In the genomic region with DNA sequence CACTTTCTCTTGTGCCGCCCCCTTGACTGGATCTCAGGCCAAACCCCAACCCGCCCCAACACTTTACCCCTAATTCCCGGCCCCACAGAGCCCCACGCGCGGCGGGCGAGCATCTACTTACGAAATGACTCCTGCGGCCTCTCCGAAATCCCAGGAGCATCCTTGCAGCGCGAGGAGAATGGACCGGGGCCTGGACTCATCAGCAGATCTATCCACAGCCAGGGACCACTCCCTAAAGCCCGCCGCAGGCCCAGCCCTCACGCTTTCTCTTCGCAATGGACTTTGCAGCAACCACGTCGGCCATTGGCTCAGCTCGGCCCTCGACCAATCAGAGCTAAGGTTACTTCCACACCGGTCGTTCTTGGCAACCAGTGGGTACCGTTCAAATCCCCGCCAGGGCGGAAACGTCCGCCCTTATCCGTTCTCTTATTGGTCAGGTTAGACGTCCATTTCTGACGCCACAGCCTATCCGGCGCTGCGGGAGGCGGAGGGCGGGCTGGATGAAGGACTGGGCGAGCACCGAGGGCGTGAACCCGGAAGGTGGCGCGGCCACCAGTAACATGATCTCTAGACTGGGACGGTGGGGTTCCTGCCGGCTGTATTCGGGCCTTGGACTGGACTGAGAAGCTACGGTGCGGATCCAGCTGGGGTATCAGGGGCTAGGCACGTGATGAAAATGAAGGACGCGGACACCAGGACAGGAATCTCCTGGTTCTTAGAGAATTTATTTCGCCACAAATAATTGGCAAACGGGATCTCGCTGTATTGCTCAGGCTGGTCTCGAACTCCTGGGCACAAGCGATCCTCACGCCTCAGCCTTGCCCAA, we compare ENCODE assay signal across 1 cellular context.
TF ChIP-seq lines count a peak whose summit lies in the region.

A gene (minus strand): TSS at position 244 of the 826 bp plus-strand sequence. CDS start 84 bp downstream, at position 160.
A gene with protein sequence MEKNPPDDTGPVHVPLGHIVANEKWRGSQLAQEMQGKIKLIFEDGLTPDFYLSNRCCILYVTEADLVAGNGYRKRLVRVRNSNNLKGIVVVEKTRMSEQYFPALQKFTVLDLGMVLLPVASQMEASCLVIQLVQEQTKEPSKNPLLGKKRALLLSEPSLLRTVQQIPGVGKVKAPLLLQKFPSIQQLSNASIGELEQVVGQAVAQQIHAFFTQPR (plus strand): TSS at position 528 of the 826 bp plus-strand sequence. CDS start 955 bp downstream, outside the sequence.

TF ChIP-seq in A549, 52 proteins besides CTCF, POLR2A, EP300 and RAD21 (continued from another document):
- TF ChIP-seq, protein P1, sequence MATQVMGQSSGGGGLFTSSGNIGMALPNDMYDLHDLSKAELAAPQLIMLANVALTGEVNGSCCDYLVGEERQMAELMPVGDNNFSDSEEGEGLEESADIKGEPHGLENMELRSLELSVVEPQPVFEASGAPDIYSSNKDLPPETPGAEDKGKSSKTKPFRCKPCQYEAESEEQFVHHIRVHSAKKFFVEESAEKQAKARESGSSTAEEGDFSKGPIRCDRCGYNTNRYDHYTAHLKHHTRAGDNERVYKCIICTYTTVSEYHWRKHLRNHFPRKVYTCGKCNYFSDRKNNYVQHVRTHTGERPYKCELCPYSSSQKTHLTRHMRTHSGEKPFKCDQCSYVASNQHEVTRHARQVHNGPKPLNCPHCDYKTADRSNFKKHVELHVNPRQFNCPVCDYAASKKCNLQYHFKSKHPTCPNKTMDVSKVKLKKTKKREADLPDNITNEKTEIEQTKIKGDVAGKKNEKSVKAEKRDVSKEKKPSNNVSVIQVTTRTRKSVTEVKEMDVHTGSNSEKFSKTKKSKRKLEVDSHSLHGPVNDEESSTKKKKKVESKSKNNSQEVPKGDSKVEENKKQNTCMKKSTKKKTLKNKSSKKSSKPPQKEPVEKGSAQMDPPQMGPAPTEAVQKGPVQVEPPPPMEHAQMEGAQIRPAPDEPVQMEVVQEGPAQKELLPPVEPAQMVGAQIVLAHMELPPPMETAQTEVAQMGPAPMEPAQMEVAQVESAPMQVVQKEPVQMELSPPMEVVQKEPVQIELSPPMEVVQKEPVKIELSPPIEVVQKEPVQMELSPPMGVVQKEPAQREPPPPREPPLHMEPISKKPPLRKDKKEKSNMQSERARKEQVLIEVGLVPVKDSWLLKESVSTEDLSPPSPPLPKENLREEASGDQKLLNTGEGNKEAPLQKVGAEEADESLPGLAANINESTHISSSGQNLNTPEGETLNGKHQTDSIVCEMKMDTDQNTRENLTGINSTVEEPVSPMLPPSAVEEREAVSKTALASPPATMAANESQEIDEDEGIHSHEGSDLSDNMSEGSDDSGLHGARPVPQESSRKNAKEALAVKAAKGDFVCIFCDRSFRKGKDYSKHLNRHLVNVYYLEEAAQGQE (IDR thresholded peaks at IDR 0.05) = no peak; the same call in 1 of the 2 replicates
- peak; percentile 94 for TF ChIP-seq PHF8 (IDR thresholded peaks at IDR 0.05; ENCODE audit: borderline replicate concordance, low read depth)
- no peak; the same call in 1 of the 2 replicates for TF ChIP-seq SREBF2 (IDR thresholded peaks at IDR 0.05)
- peak; percentile 57 for TF ChIP-seq CHD2 (IDR thresholded peaks at IDR 0.05; ENCODE audit: low read length, partially characterized antibody)
- TF ChIP-seq TFCP2L1 (CRISPR knock-in tag; IDR thresholded peaks at IDR 0.05) = peak; percentile 56; the same call in 1 of the 2 replicates
- TF ChIP-seq, protein P2, sequence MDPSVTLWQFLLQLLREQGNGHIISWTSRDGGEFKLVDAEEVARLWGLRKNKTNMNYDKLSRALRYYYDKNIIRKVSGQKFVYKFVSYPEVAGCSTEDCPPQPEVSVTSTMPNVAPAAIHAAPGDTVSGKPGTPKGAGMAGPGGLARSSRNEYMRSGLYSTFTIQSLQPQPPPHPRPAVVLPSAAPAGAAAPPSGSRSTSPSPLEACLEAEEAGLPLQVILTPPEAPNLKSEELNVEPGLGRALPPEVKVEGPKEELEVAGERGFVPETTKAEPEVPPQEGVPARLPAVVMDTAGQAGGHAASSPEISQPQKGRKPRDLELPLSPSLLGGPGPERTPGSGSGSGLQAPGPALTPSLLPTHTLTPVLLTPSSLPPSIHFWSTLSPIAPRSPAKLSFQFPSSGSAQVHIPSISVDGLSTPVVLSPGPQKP (IDR thresholded peaks at IDR 0.05; ENCODE audit: low read depth, low read length) = no peak
- TF ChIP-seq, protein P3, sequence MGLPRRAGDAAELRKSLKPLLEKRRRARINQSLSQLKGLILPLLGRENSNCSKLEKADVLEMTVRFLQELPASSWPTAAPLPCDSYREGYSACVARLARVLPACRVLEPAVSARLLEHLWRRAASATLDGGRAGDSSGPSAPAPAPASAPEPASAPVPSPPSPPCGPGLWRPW (IDR thresholded peaks at IDR 0.05) = no peak
- TF ChIP-seq, protein P4, sequence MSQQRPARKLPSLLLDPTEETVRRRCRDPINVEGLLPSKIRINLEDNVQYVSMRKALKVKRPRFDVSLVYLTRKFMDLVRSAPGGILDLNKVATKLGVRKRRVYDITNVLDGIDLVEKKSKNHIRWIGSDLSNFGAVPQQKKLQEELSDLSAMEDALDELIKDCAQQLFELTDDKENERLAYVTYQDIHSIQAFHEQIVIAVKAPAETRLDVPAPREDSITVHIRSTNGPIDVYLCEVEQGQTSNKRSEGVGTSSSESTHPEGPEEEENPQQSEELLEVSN (IDR thresholded peaks at IDR 0.05; ENCODE audit: borderline replicate concordance, low read depth) = peak; percentile 57; the same call in 1 of the 2 replicates
- no peak; the same call in 1 of the 2 replicates for TF ChIP-seq MYC (IDR thresholded peaks at IDR 0.05; ENCODE audit: borderline replicate concordance, low read length)
- peak; percentile 47 to 82; a peak in 3 of 5 replicates for TF ChIP-seq JUN (IDR thresholded peaks at IDR 0.05)
- TF ChIP-seq HOXB5 (CRISPR knock-in tag; IDR thresholded peaks at IDR 0.05) = peak; percentile 81
- TF ChIP-seq CBX2 (IDR thresholded peaks at IDR 0.05; ENCODE audit: borderline replicate concordance, low read depth) = no peak
- TF ChIP-seq CBX8 (IDR thresholded peaks at IDR 0.05) = no peak
- TF ChIP-seq CHD4 (IDR thresholded peaks at IDR 0.05; ENCODE audit: borderline replicate concordance) = no peak
- TF ChIP-seq, protein P5, sequence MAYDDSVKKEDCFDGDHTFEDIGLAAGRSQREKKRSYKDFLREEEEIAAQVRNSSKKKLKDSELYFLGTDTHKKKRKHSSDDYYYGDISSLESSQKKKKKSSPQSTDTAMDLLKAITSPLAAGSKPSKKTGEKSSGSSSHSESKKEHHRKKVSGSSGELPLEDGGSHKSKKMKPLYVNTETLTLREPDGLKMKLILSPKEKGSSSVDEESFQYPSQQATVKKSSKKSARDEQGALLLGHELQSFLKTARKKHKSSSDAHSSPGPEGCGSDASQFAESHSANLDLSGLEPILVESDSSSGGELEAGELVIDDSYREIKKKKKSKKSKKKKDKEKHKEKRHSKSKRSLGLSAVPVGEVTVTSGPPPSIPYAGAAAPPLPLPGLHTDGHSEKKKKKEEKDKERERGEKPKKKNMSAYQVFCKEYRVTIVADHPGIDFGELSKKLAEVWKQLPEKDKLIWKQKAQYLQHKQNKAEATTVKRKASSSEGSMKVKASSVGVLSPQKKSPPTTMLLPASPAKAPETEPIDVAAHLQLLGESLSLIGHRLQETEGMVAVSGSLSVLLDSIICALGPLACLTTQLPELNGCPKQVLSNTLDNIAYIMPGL (CRISPR knock-in tag; IDR thresholded peaks at IDR 0.05; ENCODE audit: borderline replicate concordance) = no peak
- TF ChIP-seq, protein P6, sequence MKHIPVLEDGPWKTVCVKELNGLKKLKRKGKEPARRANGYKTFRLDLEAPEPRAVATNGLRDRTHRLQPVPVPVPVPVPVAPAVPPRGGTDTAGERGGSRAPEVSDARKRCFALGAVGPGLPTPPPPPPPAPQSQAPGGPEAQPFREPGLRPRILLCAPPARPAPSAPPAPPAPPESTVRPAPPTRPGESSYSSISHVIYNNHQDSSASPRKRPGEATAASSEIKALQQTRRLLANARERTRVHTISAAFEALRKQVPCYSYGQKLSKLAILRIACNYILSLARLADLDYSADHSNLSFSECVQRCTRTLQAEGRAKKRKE (CRISPR knock-in tag; IDR thresholded peaks at IDR 0.05; ENCODE audit: low read depth) = no peak
- TF ChIP-seq TP53 (CRISPR knock-in tag; IDR thresholded peaks at IDR 0.05) = peak; percentile 27; the same call in 1 of the 2 replicates
- TF ChIP-seq, protein P7, sequence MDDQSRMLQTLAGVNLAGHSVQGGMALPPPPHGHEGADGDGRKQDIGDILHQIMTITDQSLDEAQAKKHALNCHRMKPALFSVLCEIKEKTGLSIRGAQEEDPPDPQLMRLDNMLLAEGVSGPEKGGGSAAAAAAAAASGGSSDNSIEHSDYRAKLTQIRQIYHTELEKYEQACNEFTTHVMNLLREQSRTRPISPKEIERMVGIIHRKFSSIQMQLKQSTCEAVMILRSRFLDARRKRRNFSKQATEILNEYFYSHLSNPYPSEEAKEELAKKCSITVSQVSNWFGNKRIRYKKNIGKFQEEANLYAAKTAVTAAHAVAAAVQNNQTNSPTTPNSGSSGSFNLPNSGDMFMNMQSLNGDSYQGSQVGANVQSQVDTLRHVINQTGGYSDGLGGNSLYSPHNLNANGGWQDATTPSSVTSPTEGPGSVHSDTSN (IDR thresholded peaks at IDR 0.05) = peak; percentile 97
- no peak for TF ChIP-seq HEYL (CRISPR knock-in tag; IDR thresholded peaks at IDR 0.05)
- TF ChIP-seq GATA3 (IDR thresholded peaks at IDR 0.05; ENCODE audit: borderline replicate concordance) = no peak; the same call in 1 of the 2 replicates
- no peak for TF ChIP-seq HDAC2 (IDR thresholded peaks at IDR 0.05)
- no peak for TF ChIP-seq MAFK (IDR thresholded peaks at IDR 0.05; ENCODE audit: partially characterized antibody)
- peak; percentile 57 for TF ChIP-seq KDM5A (IDR thresholded peaks at IDR 0.05)
- TF ChIP-seq POLR2AphosphoS2 (conservative IDR thresholded peaks at IDR 0.05; ENCODE audit: low read length) = 0 out of 2 replicates have a peak, but pooled peaks have one; percentile 86
- TF ChIP-seq MAZ (IDR thresholded peaks at IDR 0.05; ENCODE audit: borderline replicate concordance, low read depth, low read length) = no peak
- TF ChIP-seq HOXA7 (CRISPR knock-in tag; IDR thresholded peaks at IDR 0.05) = no peak
- no peak for TF ChIP-seq NPAS2 (CRISPR knock-in tag; IDR thresholded peaks at IDR 0.05; ENCODE audit: borderline replicate concordance)
- TF ChIP-seq, protein P8, sequence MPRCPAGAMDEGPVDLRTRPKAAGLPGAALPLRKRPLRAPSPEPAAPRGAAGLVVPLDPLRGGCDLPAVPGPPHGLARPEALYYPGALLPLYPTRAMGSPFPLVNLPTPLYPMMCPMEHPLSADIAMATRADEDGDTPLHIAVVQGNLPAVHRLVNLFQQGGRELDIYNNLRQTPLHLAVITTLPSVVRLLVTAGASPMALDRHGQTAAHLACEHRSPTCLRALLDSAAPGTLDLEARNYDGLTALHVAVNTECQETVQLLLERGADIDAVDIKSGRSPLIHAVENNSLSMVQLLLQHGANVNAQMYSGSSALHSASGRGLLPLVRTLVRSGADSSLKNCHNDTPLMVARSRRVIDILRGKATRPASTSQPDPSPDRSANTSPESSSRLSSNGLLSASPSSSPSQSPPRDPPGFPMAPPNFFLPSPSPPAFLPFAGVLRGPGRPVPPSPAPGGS (IDR thresholded peaks at IDR 0.05) = peak; percentile 85; the same call in 2 of the 3 replicates
- TF ChIP-seq RARB (CRISPR knock-in tag; IDR thresholded peaks at IDR 0.05) = peak; percentile 89; the same call in 1 of the 2 replicates
- TF ChIP-seq RNF2 (IDR thresholded peaks at IDR 0.05; ENCODE audit: borderline replicate concordance, low read depth) = no peak
- no peak for TF ChIP-seq ZC3H11A (IDR thresholded peaks at IDR 0.05)
- TF ChIP-seq EHF (CRISPR knock-in tag; IDR thresholded peaks at IDR 0.05) = peak; percentile 14; the same call in 1 of the 2 replicates
- no peak for TF ChIP-seq NR3C1 (IDR thresholded peaks at IDR 0.05)
- no peak for TF ChIP-seq FOSL2 (IDR thresholded peaks at IDR 0.05)
- peak; percentile 24; the same call in 1 of the 2 replicates for TF ChIP-seq FOSL2 (CRISPR knock-in tag; IDR thresholded peaks at IDR 0.05)
- no peak for TF ChIP-seq BHLHE40 (IDR thresholded peaks at IDR 0.05; ENCODE audit: low read depth, low read length)
- TF ChIP-seq JUNB (IDR thresholded peaks at IDR 0.05) = no peak
- TF ChIP-seq ESRRA (IDR thresholded peaks at IDR 0.05; ENCODE audit: borderline replicate concordance, low read length) = 0 out of 2 replicates have a peak, but pooled peaks have one; percentile 44
- TF ChIP-seq ZSCAN20 (CRISPR knock-in tag; IDR thresholded peaks at IDR 0.05) = no peak
- TF ChIP-seq SMC3 (IDR thresholded peaks at IDR 0.05) = no peak
- no peak for TF ChIP-seq FOXS1 (CRISPR knock-in tag; IDR thresholded peaks at IDR 0.05)
- peak; percentile 69; the same call in 1 of the 2 replicates for TF ChIP-seq FOSB (CRISPR knock-in tag; IDR thresholded peaks at IDR 0.05)
- TF ChIP-seq, protein P9, sequence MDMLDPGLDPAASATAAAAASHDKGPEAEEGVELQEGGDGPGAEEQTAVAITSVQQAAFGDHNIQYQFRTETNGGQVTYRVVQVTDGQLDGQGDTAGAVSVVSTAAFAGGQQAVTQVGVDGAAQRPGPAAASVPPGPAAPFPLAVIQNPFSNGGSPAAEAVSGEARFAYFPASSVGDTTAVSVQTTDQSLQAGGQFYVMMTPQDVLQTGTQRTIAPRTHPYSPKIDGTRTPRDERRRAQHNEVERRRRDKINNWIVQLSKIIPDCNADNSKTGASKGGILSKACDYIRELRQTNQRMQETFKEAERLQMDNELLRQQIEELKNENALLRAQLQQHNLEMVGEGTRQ (IDR thresholded peaks at IDR 0.05) = peak; percentile 62
